ENCODE assay signal across 13 cellular contexts in the genomic region with DNA sequence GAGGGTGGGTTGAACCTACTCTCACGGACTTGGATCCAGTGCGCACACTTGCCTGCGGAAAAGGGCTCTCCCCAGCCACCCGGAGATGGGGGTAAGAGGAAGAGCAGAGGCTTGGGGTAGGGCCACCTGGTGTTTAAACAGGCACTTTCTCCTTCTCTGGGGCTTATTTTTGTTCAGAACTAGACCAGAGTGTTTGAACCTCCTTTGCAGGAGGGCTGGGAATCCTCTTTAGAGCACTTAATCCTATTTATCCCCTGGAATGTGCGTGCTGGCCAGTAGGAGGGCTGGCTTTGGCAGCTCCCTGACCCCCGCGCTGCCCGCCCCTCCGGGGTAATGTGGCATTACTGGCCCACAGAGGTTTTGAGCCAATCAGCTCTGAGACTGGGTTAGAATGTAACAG. TPM values are rescaled to one million over a fixed set of nuclear protein-coding genes. Genes with fewer than 3 reads are reported as not detected.
A peak's percentile ranks its signal among the peaks of the same experiment; 100 is the strongest.
DNase-seq lines count a peak whose midpoint lies in the region; ATAC-seq and TF ChIP-seq lines count a peak whose summit lies in the region.
"Had no signal": no experiment of that assay in that cellular context is flagged by ENCODE, and none has a peak within 500 bp of the region (broad histone marks: within the 10 kb centered on the region; RNA-seq: fewer than 3 reads in every experiment).

No MANE protein-coding gene starts in this region.

- peaks cover 0 to 28% (median 15%) of the 10 kb centered on the region in 4 donors for H3K4me1 Mint-ChIP-seq in CD4-positive, CD25-positive, alpha-beta regulatory T cell
- peaks cover 16% of the 10 kb centered on the region for H3K4me1 Mint-ChIP-seq in HFFc6 (ENCODE audit: low read depth)

- no peak overlapping the region for H2BK120ac ChIP-seq in mesendoderm (ENCODE audit: low read depth, low read length)

- no peak overlapping the region for H3K27ac Mint-ChIP-seq in CD4-positive, CD25-positive, alpha-beta regulatory T cell
- H3K27ac Mint-ChIP-seq in HFFc6, result no peak overlapping the region

- H2BK15ac ChIP-seq in mesendoderm (replicated peaks; ENCODE audit: low read depth), result no peak overlapping the region

- in situ Hi-C loops in brain microvascular endothelial cell (cut with HindIII; ENCODE audit: low pct_ligation_motif_present, low sequenced_read_pairs) (no loop called here), KBM-7 (cut with MboI; ENCODE audit: low pct_unique_long_range_greater_than_20kb, low sequenced_read_pairs) (no loop called here)

- H3K4me3 Mint-ChIP-seq in CD4-positive, CD25-positive, alpha-beta regulatory T cell, result peak overlapping the region; percentile 72 to 83 (median 80)
- H3K4me3 Mint-ChIP-seq in HFFc6, result no peak overlapping the region

- H3K56ac ChIP-seq in mesendoderm (ENCODE audit: low read length), result no peak overlapping the region

- no peak overlapping the region for H2BK5ac ChIP-seq in mesendoderm (ENCODE audit: low read length)

- H4K8ac ChIP-seq in mesendoderm (ENCODE audit: low read depth, low read length), result no peak overlapping the region

- H3K79me1 ChIP-seq in mesendoderm (ENCODE audit: low read length), result peaks cover 11% of the 10 kb centered on the region

- peaks cover 13% of the 10 kb centered on the region for H3K79me2 ChIP-seq in mesendoderm (ENCODE audit: control insufficient read depth, insufficient read depth, low read length)

- no CpG with 5 or more reads among the region's 9 CpGs for WGBS in mesendoderm (ENCODE audit: extremely low coverage, insufficient coverage, low lambda C conversion rate)

- no peak overlapping the region for H3K18ac ChIP-seq in mesendoderm (ENCODE audit: low read length)

- no peak overlapping the region for H3K9ac ChIP-seq in mesendoderm (ENCODE audit: low read length)

- H3K4me3 ChIP-seq in CD4-positive, CD25-positive, alpha-beta regulatory T cell (ENCODE audit: low read depth, low read length), result no peak overlapping the region
- no peak overlapping the region for H3K4me3 ChIP-seq in brain microvascular endothelial cell (ENCODE audit: low read depth, low read length)
- H3K4me3 ChIP-seq in mesendoderm (ENCODE audit: low read length), result no peak overlapping the region

- peaks cover 40% of the 10 kb centered on the region for H3K4me1 ChIP-seq in CD4-positive, CD25-positive, alpha-beta regulatory T cell (ENCODE audit: control insufficient read depth, insufficient read depth, low read length, poor library complexity, severe bottlenecking)
- peaks cover 6% of the 10 kb centered on the region for H3K4me1 ChIP-seq in mesendoderm (ENCODE audit: control insufficient read depth, low read depth, low read length)

- no peak overlapping the region for H3K4ac ChIP-seq in mesendoderm (ENCODE audit: low read depth, low read length)

- H2AK5ac ChIP-seq in mesendoderm (ENCODE audit: low read length), result no peak overlapping the region

- no peak for ATAC-seq in CD4-positive, CD25-positive, alpha-beta regulatory T cell (ENCODE audit: low read depth in 2 of 2)
- no peak for ATAC-seq in activated CD4-positive, CD25-positive, alpha-beta regulatory T cell treated with anti-CD3 and anti-CD28 coated beads, Interleukin-2, amount 50 U/mL, for 24 hours

- H3K36me3 Mint-ChIP-seq in CD4-positive, CD25-positive, alpha-beta regulatory T cell, result no peaks in the 10 kb centered on the region
- peaks cover 6% of the 10 kb centered on the region; the same call in 1 of the 2 replicates for H3K36me3 Mint-ChIP-seq in HFFc6 (ENCODE audit: low read depth)

- H4K5ac ChIP-seq in mesendoderm (ENCODE audit: low read length), result no peak overlapping the region

- no peak for DNase-seq in CD4-positive, CD25-positive, alpha-beta regulatory T cell
- DNase-seq in HFFc6 (no peak), brain microvascular endothelial cell (no peak), mesendoderm (peak; percentile 71), NCI-H526 (lab: John Stamatoyannopoulos, UW) (no peak), KBM-7 (no peak)
- DNase-seq in activated CD4-positive, CD25-positive, alpha-beta regulatory T cell (lab: John Stamatoyannopoulos, UW), result no peak
- DNase-seq: DMS53, NCI-H2029 treated with DMSO at 0.1 percent for 48 hours, nucleus accumbens had no signal

- H3K9me3 ChIP-seq in CD4-positive, CD25-positive, alpha-beta regulatory T cell (ENCODE audit: control insufficient read depth in 2 of 2, low read length in 2 of 2), result no peaks in the 10 kb centered on the region

- H3K36me3 ChIP-seq in CD4-positive, CD25-positive, alpha-beta regulatory T cell (ENCODE audit: control insufficient read depth, insufficient read depth, low read length), result no peaks in the 10 kb centered on the region
- H3K36me3 ChIP-seq in brain microvascular endothelial cell (replicated peaks) (no peaks in the 10 kb centered on the region), mesendoderm (ENCODE audit: control insufficient read depth, insufficient read depth, low read length) (no peaks in the 10 kb centered on the region)

- H3K4me2 ChIP-seq in mesendoderm (ENCODE audit: low read length), result no peak overlapping the region

- peaks cover 5% of the 10 kb centered on the region for H3K27me3 ChIP-seq in CD4-positive, CD25-positive, alpha-beta regulatory T cell (ENCODE audit: control insufficient read depth, insufficient read depth, low read length)
- H3K27me3 ChIP-seq in brain microvascular endothelial cell (replicated peaks) (peaks cover 23% of the 10 kb centered on the region), mesendoderm (ENCODE audit: insufficient read depth, low read length, poor library complexity) (peaks cover 19% of the 10 kb centered on the region)

- TF ChIP-seq CTCF in HFFc6 (IDR thresholded peaks at IDR 0.05), result 0 out of 2 replicates have a peak, but pooled peaks have one; percentile 21
- TF ChIP-seq CTCF in brain microvascular endothelial cell (IDR thresholded peaks at IDR 0.05; ENCODE audit: low read depth, low read length, missing control alignments), result peak; percentile 11

- peaks cover 35% of the 10 kb centered on the region for H3K27me3 Mint-ChIP-seq in CD4-positive, CD25-positive, alpha-beta regulatory T cell
- H3K27me3 Mint-ChIP-seq in HFFc6 (ENCODE audit: insufficient read depth), result peaks cover 15% of the 10 kb centered on the region

- no peak overlapping the region for H3K27ac ChIP-seq in CD4-positive, CD25-positive, alpha-beta regulatory T cell (ENCODE audit: insufficient read depth, low read length, poor library complexity, severe bottlenecking)
- H3K27ac ChIP-seq in brain microvascular endothelial cell (no peak overlapping the region), mesendoderm (ENCODE audit: low read depth, low read length) (no peak overlapping the region)

- H3K9me3 Mint-ChIP-seq in CD4-positive, CD25-positive, alpha-beta regulatory T cell, result no peaks in the 10 kb centered on the region
- no peaks in the 10 kb centered on the region for H3K9me3 Mint-ChIP-seq in HFFc6

- H3K23ac ChIP-seq in mesendoderm (ENCODE audit: low read length), result no peak overlapping the region

RNA-seq across cellular contexts. Expression of a gene that starts 2.0 kb away (rescaled TPM):
- total RNA-seq in CD4-positive, CD25-positive, alpha-beta regulatory T cell, result 0.39 TPM
- polyA plus RNA-seq in CD4-positive, CD25-positive, alpha-beta regulatory T cell, result under 1 TPM in 2 of 4 donors, not detected in 2; 0.26 to 0.32 TPM
- total RNA-seq in HFFc6 (2021; fragmentation: NEBNext Ultra II Directional; extraction: Animal tissue kit (Norgen Biotek cat#: 25700)), result under 1 TPM; 0.16 to 0.38 (median 0.19) TPM
- polyA plus RNA-seq in mesendoderm (2013, experiment 1 of 2), result not detected
- 0.01 TPM for polyA plus RNA-seq in mesendoderm (2013, experiment 2 of 2)

RNA-seq across cellular contexts. Expression of a gene that starts 2.7 kb away (rescaled TPM):
- 39.0 TPM for total RNA-seq in CD4-positive, CD25-positive, alpha-beta regulatory T cell
- polyA plus RNA-seq in CD4-positive, CD25-positive, alpha-beta regulatory T cell, result 10 to 100 TPM; 17.2 to 22.8 (median 19.0) TPM
- 10 to 100 TPM; 26.7 to 31.3 (median 28.5) TPM for total RNA-seq in HFFc6 (2021; fragmentation: NEBNext Ultra II Directional; extraction: Animal tissue kit (Norgen Biotek cat#: 25700))
- polyA plus RNA-seq in mesendoderm (2013, experiment 1 of 2), result 20.8 TPM
- 21.7 TPM for polyA plus RNA-seq in mesendoderm (2013, experiment 2 of 2)

RNA-seq across cellular contexts. Expression of a gene that starts 14.0 kb away (rescaled TPM):
- total RNA-seq in CD4-positive, CD25-positive, alpha-beta regulatory T cell, result 7.3 TPM
- polyA plus RNA-seq in CD4-positive, CD25-positive, alpha-beta regulatory T cell, result 1 to 10 TPM; 3.1 to 5.0 (median 4.0) TPM
- 10 to 100 TPM; 12.8 to 15.1 (median 14.3) TPM for total RNA-seq in HFFc6 (2021; fragmentation: NEBNext Ultra II Directional; extraction: Animal tissue kit (Norgen Biotek cat#: 25700))
- polyA plus RNA-seq in mesendoderm (2013, experiment 1 of 2), result 3.1 TPM
- polyA plus RNA-seq in mesendoderm (2013, experiment 2 of 2), result 3.0 TPM

RNA-seq across cellular contexts. Expression of a gene that starts 41.9 kb away (rescaled TPM):
- 0.42 TPM for total RNA-seq in CD4-positive, CD25-positive, alpha-beta regulatory T cell
- polyA plus RNA-seq in CD4-positive, CD25-positive, alpha-beta regulatory T cell, result under 1 TPM in 3 of 4 donors, not detected in 1; 0.35 to 1.00 (median 0.48) TPM
- total RNA-seq in HFFc6 (2021; fragmentation: NEBNext Ultra II Directional; extraction: Animal tissue kit (Norgen Biotek cat#: 25700)), result under 1 TPM in 5 of 6 experiments, not detected in 1; 0.07 to 0.31 (median 0.18) TPM
- polyA plus RNA-seq in mesendoderm (2013, experiment 1 of 2), result 0.67 TPM
- 0.98 TPM for polyA plus RNA-seq in mesendoderm (2013, experiment 2 of 2)
- total RNA-seq: activated CD8-positive, alpha-beta memory T cell treated with anti-CD3 and anti-CD28 coated beads for 36 hours; SK-MEL-5 had no signal
